ENCODE assay signal across 8 cellular contexts in genomic region chr6:34223964-34224940, GRCh38. TPM values are rescaled to one million over a fixed set of nuclear protein-coding genes. Genes with fewer than 3 reads are reported as not detected.
DNase-seq lines count a peak whose midpoint lies in the region; ATAC-seq and TF ChIP-seq lines count a peak whose summit lies in the region.

No MANE protein-coding gene starts in this region.

- H4K20me1 ChIP-seq in OCI-LY7 (ENCODE audit: insufficient read depth, low read length) = no peaks in the 10 kb centered on the region

- peak overlapping the region; percentile 60 for H3K4me3 ChIP-seq in HUES6 (ENCODE audit: low read depth, low read length)
- H3K4me3 ChIP-seq in OCI-LY7 (ENCODE audit: low read depth, low read length, poor library complexity, severe bottlenecking) = peak overlapping the region; percentile 69
- peak overlapping the region; percentile 61 for H3K4me3 ChIP-seq in epithelial cell of proximal tubule (ENCODE audit: low read depth, low read length)
- peak overlapping the region; percentile 59 to 80 for H3K4me3 ChIP-seq in mucosa of rectum (ENCODE audit: low read length in 2 of 2)

- DNase-seq in D341Med (ENCODE audit: low spot score) = peak; percentile 99
- peak; percentile 91 for DNase-seq in OCI-LY7 (ENCODE audit: low spot score)
- peak; percentile 96 for DNase-seq in activated T-cell treated with anti-CD3 and anti-CD28 coated beads for 48 hours (ENCODE audit: low read depth)
- DNase-seq in epithelial cell of proximal tubule (ENCODE audit: low read depth) = peak; percentile 73
- DNase-seq in stimulated activated CD8-positive, alpha-beta memory T cell treated with anti-CD3 and anti-CD28 coated beads, Interleukin-4, amount 100 ng/mL, for 4 hours (ENCODE audit: low read depth in 2 of 2, low spot score in 1 of 2) = peak; percentile 75 to 90

- peak overlapping the region; percentile 91 for H3K27ac ChIP-seq in HUES6 (ENCODE audit: low read depth, low read length)
- peak overlapping the region; percentile 56 for H3K27ac ChIP-seq in OCI-LY7 (ENCODE audit: low read depth, low read length, poor library complexity, severe bottlenecking)
- peak overlapping the region; percentile 88 to 93 for H3K27ac ChIP-seq in mucosa of rectum (ENCODE audit: low read depth in 2 of 2, low read length in 2 of 2)

- CTCF ChIA-PET in OCI-LY7 (lab: Charles Lee; ENCODE audit: unreplicated experiment) = interaction anchor here (0.6 to 0.7 kb wide), 2 partner anchors 13 to 60 kb away, joined by 3 to 5 read pairs; partner anchors contain the start of gene HMGA1

- H3K36me3 ChIP-seq in HUES6 (ENCODE audit: control insufficient read depth, insufficient read depth, low read length) (no peaks in the 10 kb centered on the region), OCI-LY7 (ENCODE audit: insufficient read depth, low read length) (no peaks in the 10 kb centered on the region), mucosa of rectum (ENCODE audit: control insufficient read depth in 2 of 2, insufficient read depth in 2 of 2, low read length in 2 of 2) (no peaks in the 10 kb centered on the region)

- intact Hi-C loops in OCI-LY7 (cut with micrococcal nuclease; ENCODE audit: unreplicated experiment) = no loop called here

- TF ChIP-seq CTCF in OCI-LY7 (conservative IDR thresholded peaks at IDR 0.05; ENCODE audit: low read length) (no peak), epithelial cell of proximal tubule (conservative IDR thresholded peaks at IDR 0.05; ENCODE audit: low read depth, low read length) (no peak)

- H3K9me2 ChIP-seq in OCI-LY7 (ENCODE audit: insufficient read depth, low read length) = no peaks in the 10 kb centered on the region

- H3K27me3 ChIP-seq in HUES6 (ENCODE audit: control insufficient read depth, insufficient read depth, low read length) = no peaks in the 10 kb centered on the region
- no peaks in the 10 kb centered on the region for H3K27me3 ChIP-seq in mucosa of rectum (ENCODE audit: control insufficient read depth in 2 of 2, insufficient read depth in 2 of 2, low read length in 2 of 2)

- peak overlapping the region; percentile 83 for H2AFZ ChIP-seq in OCI-LY7 (ENCODE audit: low read length)

- peak overlapping the region; percentile 84 for H3K4me2 ChIP-seq in OCI-LY7 (ENCODE audit: low read length)

- H3K4me1 ChIP-seq in HUES6 (ENCODE audit: control insufficient read depth, insufficient read depth, low read length) = peaks cover 47% of the 10 kb centered on the region
- peaks cover 37% of the 10 kb centered on the region for H3K4me1 ChIP-seq in OCI-LY7 (ENCODE audit: insufficient read depth, low read length, poor library complexity, severe bottlenecking)
- H3K4me1 ChIP-seq in mucosa of rectum (ENCODE audit: control insufficient read depth in 2 of 2, insufficient read depth in 2 of 2, low read length in 2 of 2) = peaks cover 11 to 12% of the 10 kb centered on the region in 2 donors

- peak; percentile 85 for ATAC-seq in GM21447 (IDR thresholded peaks at IDR 0.05; ENCODE audit: unreplicated experiment)

- TSS peak; percentile 82 for BruUV-seq in OCI-LY7 (replicated peaks; lab: Mats Ljungman, UMichigan)

- POLR2A ChIA-PET in OCI-LY7 (lab: Charles Lee) = interaction anchor here (0.8 to 1.7 kb wide), 3 partner anchors 9 to 433 kb away, joined by 3 to 11 read pairs (median 3); partner anchors contain the start of gene HMGA1

- H3K9ac ChIP-seq in HUES6 (ENCODE audit: low read length) = peak overlapping the region; percentile 86
- peak overlapping the region; percentile 78 to 89 for H3K9ac ChIP-seq in mucosa of rectum (ENCODE audit: low read depth in 1 of 2, low read length in 2 of 2)

- no peaks in the 10 kb centered on the region for H3K9me3 ChIP-seq in HUES6 (ENCODE audit: control insufficient read depth, insufficient read depth, low read depth, low read length)
- no peaks in the 10 kb centered on the region for H3K9me3 ChIP-seq in OCI-LY7 (ENCODE audit: low read length)
- H3K9me3 ChIP-seq in mucosa of rectum (ENCODE audit: control insufficient read depth in 2 of 2, low read length in 2 of 2) = no peaks in the 10 kb centered on the region

- H3K79me2 ChIP-seq in OCI-LY7 (ENCODE audit: insufficient read depth, low read depth, low read length) = no peaks in the 10 kb centered on the region

RNA-seq across cellular contexts. Expression of gene HMGA1, which starts 12.4 kb away (rescaled TPM):
- total RNA-seq in OCI-LY7 (2014; rRNA removed; shearing (Covaris generic)) = 435 and 463 TPM in 2 replicates
- total RNA-seq in OCI-LY7 (2022) = 736 and 764 TPM in 2 replicates
- total RNA-seq in epithelial cell of proximal tubule = 949 and 1,351 TPM in 2 replicates

RNA-seq across cellular contexts. Expression of gene SMIM29, which starts 24.6 kb away (rescaled TPM):
- total RNA-seq in OCI-LY7 (2014; rRNA removed; shearing (Covaris generic)) = 14.1 and 17.3 TPM in 2 replicates
- total RNA-seq in OCI-LY7 (2022) (21.3 and 21.5 TPM in 2 replicates), epithelial cell of proximal tubule (16.1 and 43.6 TPM in 2 replicates)

Comparison
In these comparisons a context has a peak if more than half of its experiments do, and no peak if none do; other contexts are left out.
1. Peak in every context shown above with its lines: DNase-seq, ATAC-seq, H3K4me3 ChIP-seq and H3K27ac ChIP-seq.